ENCODE assay signal across 1 cellular context in genomic region chr1:40703316-40703715, GRCh38.
TF ChIP-seq lines count a peak whose summit lies in the region.

No MANE protein-coding gene starts in this region.

TF ChIP-seq in K562, 482 proteins besides CTCF, POLR2A, EP300 and RAD21 (continued from another document):
- TF ChIP-seq L3MBTL2 (IDR thresholded peaks at IDR 0.05) (no peak), FOS (IDR thresholded peaks at IDR 0.05; ENCODE audit: extremely low read depth, insufficient read length) (peak; percentile 12), CBX1 (IDR thresholded peaks at IDR 0.05; ENCODE audit: low read depth) (no peak), SMAD3 (CRISPR knock-in tag; conservative IDR thresholded peaks at IDR 0.05) (no peak), STAG1 (CRISPR knock-in tag; IDR thresholded peaks at IDR 0.05; ENCODE audit: borderline replicate concordance) (no peak), SMARCE1 (IDR thresholded peaks at IDR 0.05) (peak; percentile 40; the same call in 1 of the 2 replicates), WHSC1 (IDR thresholded peaks at IDR 0.05; ENCODE audit: low read length) (no peak), ZNF431 (CRISPR knock-in tag; IDR thresholded peaks at IDR 0.05) (no peak), TCF7L2 (IDR thresholded peaks at IDR 0.05; ENCODE audit: low read depth, low read length) (no peak), RCOR1 (IDR thresholded peaks at IDR 0.05; ENCODE audit: borderline replicate concordance in 1 of 2, low read depth in 2 of 2, low read length in 2 of 2) (0 out of 4 replicates have a peak, but pooled peaks of 1 of the 2 experiments have one; percentile 5), KDM1A (IDR thresholded peaks at IDR 0.05) (peak; percentile 42 to 54; a peak in 2 of 4 replicates), TSC22D4 (tag; IDR thresholded peaks at IDR 0.05) (no peak), ZBTB11 (CRISPR knock-in tag; IDR thresholded peaks at IDR 0.05) (no peak), FOXJ3 (CRISPR knock-in tag; IDR thresholded peaks at IDR 0.05) (no peak), HMBOX1 (IDR thresholded peaks at IDR 0.05) (no peak), GATAD2B (IDR thresholded peaks at IDR 0.05; ENCODE audit: borderline replicate concordance) (no peak), PKNOX1 (IDR thresholded peaks at IDR 0.05) (peak; percentile 36; the same call in 1 of the 2 replicates), MLLT1 (IDR thresholded peaks at IDR 0.05) (no peak), JUNB (CRISPR knock-in tag; conservative IDR thresholded peaks at IDR 0.05) (no peak), TEAD2 (tag; IDR thresholded peaks at IDR 0.05) (no peak), ARID2 (IDR thresholded peaks at IDR 0.05) (no peak), ZKSCAN8 (CRISPR knock-in tag; IDR thresholded peaks at IDR 0.05) (no peak), MAFK (IDR thresholded peaks at IDR 0.05; ENCODE audit: low read length) (no peak), SMARCA5 (IDR thresholded peaks at IDR 0.05) (no peak), SMAD4 (CRISPR knock-in tag; conservative IDR thresholded peaks at IDR 0.05) (no peak)
- TF ChIP-seq, protein P1, sequence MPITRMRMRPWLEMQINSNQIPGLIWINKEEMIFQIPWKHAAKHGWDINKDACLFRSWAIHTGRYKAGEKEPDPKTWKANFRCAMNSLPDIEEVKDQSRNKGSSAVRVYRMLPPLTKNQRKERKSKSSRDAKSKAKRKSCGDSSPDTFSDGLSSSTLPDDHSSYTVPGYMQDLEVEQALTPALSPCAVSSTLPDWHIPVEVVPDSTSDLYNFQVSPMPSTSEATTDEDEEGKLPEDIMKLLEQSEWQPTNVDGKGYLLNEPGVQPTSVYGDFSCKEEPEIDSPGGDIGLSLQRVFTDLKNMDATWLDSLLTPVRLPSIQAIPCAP (CRISPR knock-in tag; IDR thresholded peaks at IDR 0.05; ENCODE audit: borderline replicate concordance) = no peak
- TF ChIP-seq, protein P2, sequence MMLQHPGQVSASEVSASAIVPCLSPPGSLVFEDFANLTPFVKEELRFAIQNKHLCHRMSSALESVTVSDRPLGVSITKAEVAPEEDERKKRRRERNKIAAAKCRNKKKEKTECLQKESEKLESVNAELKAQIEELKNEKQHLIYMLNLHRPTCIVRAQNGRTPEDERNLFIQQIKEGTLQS (IDR thresholded peaks at IDR 0.05) = peak; percentile 62; the same call in 1 of the 2 replicates
- TF ChIP-seq, protein P2 (CRISPR knock-in tag; conservative IDR thresholded peaks at IDR 0.05) = no peak
- TF ChIP-seq, protein P3, sequence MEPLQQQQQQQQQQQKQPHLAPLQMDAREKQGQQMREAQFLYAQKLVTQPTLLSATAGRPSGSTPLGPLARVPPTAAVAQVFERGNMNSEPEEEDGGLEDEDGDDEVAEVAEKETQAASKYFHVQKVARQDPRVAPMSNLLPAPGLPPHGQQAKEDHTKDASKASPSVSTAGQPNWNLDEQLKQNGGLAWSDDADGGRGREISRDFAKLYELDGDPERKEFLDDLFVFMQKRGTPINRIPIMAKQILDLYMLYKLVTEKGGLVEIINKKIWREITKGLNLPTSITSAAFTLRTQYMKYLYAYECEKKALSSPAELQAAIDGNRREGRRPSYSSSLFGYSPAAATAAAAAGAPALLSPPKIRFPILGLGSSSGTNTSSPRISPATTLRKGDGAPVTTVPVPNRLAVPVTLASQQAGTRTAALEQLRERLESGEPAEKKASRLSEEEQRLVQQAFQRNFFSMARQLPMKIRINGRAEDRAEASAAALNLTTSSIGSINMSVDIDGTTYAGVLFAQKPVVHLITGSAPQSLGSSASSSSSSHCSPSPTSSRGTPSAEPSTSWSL (CRISPR knock-in tag; IDR thresholded peaks at IDR 0.05; ENCODE audit: borderline replicate concordance) = no peak
- TF ChIP-seq, protein P4, sequence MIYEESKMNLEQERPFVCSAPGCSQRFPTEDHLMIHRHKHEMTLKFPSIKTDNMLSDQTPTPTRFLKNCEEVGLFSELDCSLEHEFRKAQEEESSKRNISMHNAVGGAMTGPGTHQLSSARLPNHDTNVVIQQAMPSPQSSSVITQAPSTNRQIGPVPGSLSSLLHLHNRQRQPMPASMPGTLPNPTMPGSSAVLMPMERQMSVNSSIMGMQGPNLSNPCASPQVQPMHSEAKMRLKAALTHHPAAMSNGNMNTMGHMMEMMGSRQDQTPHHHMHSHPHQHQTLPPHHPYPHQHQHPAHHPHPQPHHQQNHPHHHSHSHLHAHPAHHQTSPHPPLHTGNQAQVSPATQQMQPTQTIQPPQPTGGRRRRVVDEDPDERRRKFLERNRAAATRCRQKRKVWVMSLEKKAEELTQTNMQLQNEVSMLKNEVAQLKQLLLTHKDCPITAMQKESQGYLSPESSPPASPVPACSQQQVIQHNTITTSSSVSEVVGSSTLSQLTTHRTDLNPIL (CRISPR knock-in tag; IDR thresholded peaks at IDR 0.05) = no peak
